8 cellular contexts compared by ENCODE assay signal in the genomic region with DNA sequence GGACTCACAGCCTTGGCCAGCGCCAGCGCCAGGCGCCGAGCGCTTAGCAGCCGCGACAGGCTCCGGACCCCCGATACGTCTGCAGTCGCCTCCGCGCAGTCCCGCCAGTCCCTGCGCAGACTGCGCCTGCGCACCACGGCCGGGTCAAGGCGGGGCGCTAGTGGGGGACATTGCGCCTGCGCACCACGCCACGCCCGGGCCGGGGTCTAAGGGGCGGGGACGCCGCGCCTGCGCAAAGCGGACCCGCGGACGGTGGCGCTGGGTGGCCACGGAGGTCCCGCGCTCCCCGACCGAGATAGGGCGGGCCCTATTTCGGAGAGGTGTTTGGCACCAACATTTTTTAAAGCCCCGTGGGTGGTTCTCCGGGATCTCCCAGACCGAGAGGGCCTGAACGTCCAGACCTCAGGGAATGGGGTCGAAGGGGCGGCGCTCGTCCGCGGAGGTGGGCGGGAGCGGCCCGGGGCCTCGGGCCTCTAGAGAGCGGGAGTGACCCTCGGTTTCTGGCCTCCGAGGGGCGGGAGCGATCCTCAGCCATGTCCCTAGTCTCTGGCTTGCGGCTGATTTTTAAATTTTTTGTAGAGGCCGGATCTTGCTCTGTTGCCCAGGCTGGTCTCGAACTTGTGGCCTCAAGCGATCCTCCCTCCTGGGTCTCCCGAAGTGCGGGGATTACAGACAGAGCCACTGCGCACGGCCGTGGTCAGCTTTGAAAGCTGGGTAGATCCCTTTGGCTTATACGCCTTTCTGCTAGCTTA.
DNase-seq lines count a peak whose midpoint lies in the region; ATAC-seq and TF ChIP-seq lines count a peak whose summit lies in the region.
"Not testable (repeated sequence)": the region's sequence is repeated elsewhere in the genome, so short reads cannot be mapped to it uniquely, and the experiment has no call there.

No MANE protein-coding gene starts in this region.

- H3K9me3 ChIP-seq in fibroblast of lung (ENCODE audit: control insufficient read depth, insufficient read depth, low read depth, low read length): not testable (repeated sequence)

- DNase-seq in AG10803 (ENCODE audit: low read depth) (peak; percentile 54), GM19238 (ENCODE audit: insufficient read length, low spot score) (peak; percentile 74), fibroblast of lung (ENCODE audit: low read depth in 2 of 2) (peak; percentile 41 to 71), middle frontal gyrus (ENCODE audit: extremely low spot score, low spot score) (peak; percentile 43)
- peak; percentile 81 for DNase-seq in activated gamma-delta T cell treated with anti-CD3 and anti-CD28 coated beads, Interleukin-2, amount 50 U/mL, for 16 hours (ENCODE audit: low read depth)
- DNase-seq in stimulated activated CD4-positive, alpha-beta T cell treated with anti-CD3 and anti-CD28 coated beads, Interleukin-4, amount 100 ng/mL, for 24 hours: peak; percentile 89

- H3K4me3 ChIP-seq in AG10803 (ENCODE audit: low read length): peak overlapping the region; percentile 64
- H3K4me3 ChIP-seq in fibroblast of lung (replicated peaks in 1 of 4; ENCODE audit: control extremely low read depth in 1 of 4, insufficient read depth in 1 of 4, low read depth in 3 of 4, low read length in 4 of 4): peak overlapping the region; percentile 45 to 66 (median 54)

- not testable (repeated sequence) for H3K27me3 ChIP-seq in fibroblast of lung (ENCODE audit: control insufficient read depth, insufficient read depth, low read length)

- peak overlapping the region; percentile 67 for H3K9ac ChIP-seq in fibroblast of lung (ENCODE audit: insufficient read depth, low read length)

- peak overlapping the region; percentile 25 for H3K4me2 ChIP-seq in fibroblast of lung (ENCODE audit: extremely low read depth, insufficient read depth, low read length)

- H2AFZ ChIP-seq in fibroblast of lung (ENCODE audit: low read length): not testable (repeated sequence)

- peak; percentile 84 for ATAC-seq in HG03066 (IDR thresholded peaks at IDR 0.05; ENCODE audit: low read depth, unreplicated experiment)

- TF ChIP-seq POLR2A in Raji (IDR thresholded peaks at IDR 0.05; ENCODE audit: insufficient read depth, low read depth, low read length): 0 out of 2 replicates have a peak, but pooled peaks have one; percentile 40

- H3K36me3 ChIP-seq in fibroblast of lung (ENCODE audit: control insufficient read depth, insufficient read depth, low read length): not testable (repeated sequence)

- H3K4me1 ChIP-seq in fibroblast of lung (ENCODE audit: control insufficient read depth, extremely low read depth, insufficient read depth, low read length): not testable (repeated sequence)

- not testable (repeated sequence) for H3K79me2 ChIP-seq in fibroblast of lung (ENCODE audit: control insufficient read depth, insufficient read depth, low read length)

- H4K20me1 ChIP-seq in fibroblast of lung (ENCODE audit: control insufficient read depth, extremely low read depth, insufficient read depth, low read length): not testable (repeated sequence)

- not testable (repeated sequence) for TF ChIP-seq CTCF in AG10803 (conservative IDR thresholded peaks at IDR 0.05; ENCODE audit: low read length); fibroblast of lung (conservative IDR thresholded peaks at IDR 0.05 in 1 of 2, IDR thresholded peaks at IDR 0.05 in 1 of 2; ENCODE audit: low read depth in 1 of 2, low read length in 2 of 2)

- peak overlapping the region; percentile 16 for H3K27ac ChIP-seq in fibroblast of lung (ENCODE audit: insufficient read depth, low read length)

Comparison
In these comparisons a context has a peak if more than half of its experiments do, and no peak if none do; other contexts are left out.
1. Peak in every context shown above with its lines: DNase-seq, ATAC-seq, H3K4me3 ChIP-seq and H3K27ac ChIP-seq.